1 cellular context compared by ENCODE assay signal in the genomic region with DNA sequence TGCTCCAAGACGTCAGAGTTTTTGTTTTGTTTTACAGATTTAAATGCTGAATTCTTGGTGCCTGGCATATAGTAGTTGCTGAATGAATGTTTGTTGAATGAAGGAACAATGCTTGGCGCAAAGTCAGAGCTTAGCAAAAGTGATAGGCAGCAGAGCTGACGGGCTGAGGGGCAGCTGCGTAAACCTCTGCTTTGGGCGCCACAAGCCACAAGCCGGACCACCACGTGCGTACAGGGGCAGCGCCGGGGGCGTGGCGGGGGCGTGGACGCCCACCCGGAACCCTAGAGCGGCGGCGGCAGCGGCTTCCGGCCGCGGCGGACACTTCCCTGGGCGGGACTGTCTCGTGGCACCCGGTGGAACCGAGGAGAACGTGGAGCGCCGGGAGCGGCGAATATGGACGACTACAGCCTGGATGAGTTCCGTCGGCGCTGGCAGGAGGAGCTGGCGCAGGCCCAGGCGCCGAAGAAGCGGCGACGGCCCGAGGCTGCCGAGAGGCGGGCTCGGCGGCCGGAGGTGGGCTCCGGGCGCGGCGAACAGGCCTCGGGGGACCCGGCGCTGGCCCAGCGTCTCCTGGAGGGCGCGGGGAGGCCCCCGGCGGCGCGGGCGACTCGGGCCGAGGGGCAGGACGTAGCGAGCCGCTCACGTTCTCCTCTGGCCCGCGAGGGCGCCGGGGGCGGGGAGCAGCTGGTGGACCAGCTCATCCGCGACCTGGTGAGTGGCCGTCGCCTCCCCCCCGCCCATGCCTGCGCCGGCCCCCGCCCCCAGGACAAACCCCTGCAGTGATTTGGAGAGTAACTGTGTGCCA.
TF ChIP-seq lines count a peak whose summit lies in the region.

A gene with protein sequence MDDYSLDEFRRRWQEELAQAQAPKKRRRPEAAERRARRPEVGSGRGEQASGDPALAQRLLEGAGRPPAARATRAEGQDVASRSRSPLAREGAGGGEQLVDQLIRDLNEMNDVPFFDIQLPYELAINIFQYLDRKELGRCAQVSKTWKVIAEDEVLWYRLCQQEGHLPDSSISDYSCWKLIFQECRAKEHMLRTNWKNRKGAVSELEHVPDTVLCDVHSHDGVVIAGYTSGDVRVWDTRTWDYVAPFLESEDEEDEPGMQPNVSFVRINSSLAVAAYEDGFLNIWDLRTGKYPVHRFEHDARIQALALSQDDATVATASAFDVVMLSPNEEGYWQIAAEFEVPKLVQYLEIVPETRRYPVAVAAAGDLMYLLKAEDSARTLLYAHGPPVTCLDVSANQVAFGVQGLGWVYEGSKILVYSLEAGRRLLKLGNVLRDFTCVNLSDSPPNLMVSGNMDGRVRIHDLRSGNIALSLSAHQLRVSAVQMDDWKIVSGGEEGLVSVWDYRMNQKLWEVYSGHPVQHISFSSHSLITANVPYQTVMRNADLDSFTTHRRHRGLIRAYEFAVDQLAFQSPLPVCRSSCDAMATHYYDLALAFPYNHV (plus strand): TSS at position 306 of the 805 bp plus-strand sequence. CDS start 88 bp downstream, at position 394.

TF ChIP-seq in HepG2, 621 proteins besides CTCF, POLR2A, EP300 and RAD21 (continued from another document and continues in another):
- TF ChIP-seq, protein P1, sequence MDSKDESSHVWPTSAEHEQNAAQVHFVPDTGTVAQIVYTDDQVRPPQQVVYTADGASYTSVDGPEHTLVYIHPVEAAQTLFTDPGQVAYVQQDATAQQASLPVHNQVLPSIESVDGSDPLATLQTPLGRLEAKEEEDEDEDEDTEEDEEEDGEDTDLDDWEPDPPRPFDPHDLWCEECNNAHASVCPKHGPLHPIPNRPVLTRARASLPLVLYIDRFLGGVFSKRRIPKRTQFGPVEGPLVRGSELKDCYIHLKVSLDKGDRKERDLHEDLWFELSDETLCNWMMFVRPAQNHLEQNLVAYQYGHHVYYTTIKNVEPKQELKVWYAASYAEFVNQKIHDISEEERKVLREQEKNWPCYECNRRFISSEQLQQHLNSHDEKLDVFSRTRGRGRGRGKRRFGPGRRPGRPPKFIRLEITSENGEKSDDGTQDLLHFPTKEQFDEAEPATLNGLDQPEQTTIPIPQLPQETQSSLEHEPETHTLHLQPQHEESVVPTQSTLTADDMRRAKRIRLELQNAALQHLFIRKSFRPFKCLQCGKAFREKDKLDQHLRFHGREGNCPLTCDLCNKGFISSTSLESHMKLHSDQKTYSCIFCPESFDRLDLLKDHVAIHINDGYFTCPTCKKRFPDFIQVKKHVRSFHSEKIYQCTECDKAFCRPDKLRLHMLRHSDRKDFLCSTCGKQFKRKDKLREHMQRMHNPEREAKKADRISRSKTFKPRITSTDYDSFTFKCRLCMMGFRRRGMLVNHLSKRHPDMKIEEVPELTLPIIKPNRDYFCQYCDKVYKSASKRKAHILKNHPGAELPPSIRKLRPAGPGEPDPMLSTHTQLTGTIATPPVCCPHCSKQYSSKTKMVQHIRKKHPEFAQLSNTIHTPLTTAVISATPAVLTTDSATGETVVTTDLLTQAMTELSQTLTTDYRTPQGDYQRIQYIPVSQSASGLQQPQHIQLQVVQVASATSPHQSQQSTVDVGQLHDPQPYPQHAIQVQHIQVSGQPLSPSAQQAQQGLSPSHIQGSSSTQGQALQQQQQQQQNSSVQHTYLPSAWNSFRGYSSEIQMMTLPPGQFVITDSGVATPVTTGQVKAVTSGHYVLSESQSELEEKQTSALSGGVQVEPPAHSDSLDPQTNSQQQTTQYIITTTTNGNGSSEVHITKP (CRISPR knock-in tag; IDR thresholded peaks at IDR 0.05; ENCODE audit: low read depth): no peak
- TF ChIP-seq, protein P2, sequence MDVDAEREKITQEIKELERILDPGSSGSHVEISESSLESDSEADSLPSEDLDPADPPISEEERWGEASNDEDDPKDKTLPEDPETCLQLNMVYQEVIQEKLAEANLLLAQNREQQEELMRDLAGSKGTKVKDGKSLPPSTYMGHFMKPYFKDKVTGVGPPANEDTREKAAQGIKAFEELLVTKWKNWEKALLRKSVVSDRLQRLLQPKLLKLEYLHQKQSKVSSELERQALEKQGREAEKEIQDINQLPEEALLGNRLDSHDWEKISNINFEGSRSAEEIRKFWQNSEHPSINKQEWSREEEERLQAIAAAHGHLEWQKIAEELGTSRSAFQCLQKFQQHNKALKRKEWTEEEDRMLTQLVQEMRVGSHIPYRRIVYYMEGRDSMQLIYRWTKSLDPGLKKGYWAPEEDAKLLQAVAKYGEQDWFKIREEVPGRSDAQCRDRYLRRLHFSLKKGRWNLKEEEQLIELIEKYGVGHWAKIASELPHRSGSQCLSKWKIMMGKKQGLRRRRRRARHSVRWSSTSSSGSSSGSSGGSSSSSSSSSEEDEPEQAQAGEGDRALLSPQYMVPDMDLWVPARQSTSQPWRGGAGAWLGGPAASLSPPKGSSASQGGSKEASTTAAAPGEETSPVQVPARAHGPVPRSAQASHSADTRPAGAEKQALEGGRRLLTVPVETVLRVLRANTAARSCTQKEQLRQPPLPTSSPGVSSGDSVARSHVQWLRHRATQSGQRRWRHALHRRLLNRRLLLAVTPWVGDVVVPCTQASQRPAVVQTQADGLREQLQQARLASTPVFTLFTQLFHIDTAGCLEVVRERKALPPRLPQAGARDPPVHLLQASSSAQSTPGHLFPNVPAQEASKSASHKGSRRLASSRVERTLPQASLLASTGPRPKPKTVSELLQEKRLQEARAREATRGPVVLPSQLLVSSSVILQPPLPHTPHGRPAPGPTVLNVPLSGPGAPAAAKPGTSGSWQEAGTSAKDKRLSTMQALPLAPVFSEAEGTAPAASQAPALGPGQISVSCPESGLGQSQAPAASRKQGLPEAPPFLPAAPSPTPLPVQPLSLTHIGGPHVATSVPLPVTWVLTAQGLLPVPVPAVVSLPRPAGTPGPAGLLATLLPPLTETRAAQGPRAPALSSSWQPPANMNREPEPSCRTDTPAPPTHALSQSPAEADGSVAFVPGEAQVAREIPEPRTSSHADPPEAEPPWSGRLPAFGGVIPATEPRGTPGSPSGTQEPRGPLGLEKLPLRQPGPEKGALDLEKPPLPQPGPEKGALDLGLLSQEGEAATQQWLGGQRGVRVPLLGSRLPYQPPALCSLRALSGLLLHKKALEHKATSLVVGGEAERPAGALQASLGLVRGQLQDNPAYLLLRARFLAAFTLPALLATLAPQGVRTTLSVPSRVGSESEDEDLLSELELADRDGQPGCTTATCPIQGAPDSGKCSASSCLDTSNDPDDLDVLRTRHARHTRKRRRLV (CRISPR knock-in tag; IDR thresholded peaks at IDR 0.05): no peak
- TF ChIP-seq SAP130 (CRISPR knock-in tag; IDR thresholded peaks at IDR 0.05; ENCODE audit: low read depth) (peak; percentile 98), ARNT2 (CRISPR knock-in tag; IDR thresholded peaks at IDR 0.05; ENCODE audit: low read depth) (peak; percentile 78), ZNF724P (CRISPR knock-in tag; IDR thresholded peaks at IDR 0.05; ENCODE audit: borderline replicate concordance) (peak; percentile 83; the same call in 1 of the 2 replicates), RBM22 (optimal IDR thresholded peaks at IDR 0.05; ENCODE audit: low read length) (no peak), ZKSCAN5 (CRISPR knock-in tag; IDR thresholded peaks at IDR 0.05) (no peak), CBX1 (IDR thresholded peaks at IDR 0.05; ENCODE audit: low read depth) (no peak), NAIF1 (CRISPR knock-in tag; IDR thresholded peaks at IDR 0.05; ENCODE audit: borderline replicate concordance) (no peak), U2AF2 (IDR thresholded peaks at IDR 0.05; ENCODE audit: low read depth, low read length) (no peak), CENPX (CRISPR knock-in tag; IDR thresholded peaks at IDR 0.05) (no peak), ZNF839 (CRISPR knock-in tag; IDR thresholded peaks at IDR 0.05; ENCODE audit: borderline replicate concordance) (0 out of 2 replicates have a peak, but pooled peaks have one; percentile 44), POLR2AphosphoS5 (IDR thresholded peaks at IDR 0.05; ENCODE audit: low read depth, low read length) (peak; percentile 67), HNRNPUL1 (IDR thresholded peaks at IDR 0.05; ENCODE audit: low read depth, low read length) (no peak), ZNF326 (CRISPR knock-in tag; IDR thresholded peaks at IDR 0.05; ENCODE audit: borderline replicate concordance) (no peak), ZKSCAN8 (CRISPR knock-in tag; IDR thresholded peaks at IDR 0.05; ENCODE audit: borderline replicate concordance) (0 out of 2 replicates have a peak, but pooled peaks have one; percentile 14), NFE2 (CRISPR knock-in tag; IDR thresholded peaks at IDR 0.05) (no peak)
- TF ChIP-seq, protein P3, sequence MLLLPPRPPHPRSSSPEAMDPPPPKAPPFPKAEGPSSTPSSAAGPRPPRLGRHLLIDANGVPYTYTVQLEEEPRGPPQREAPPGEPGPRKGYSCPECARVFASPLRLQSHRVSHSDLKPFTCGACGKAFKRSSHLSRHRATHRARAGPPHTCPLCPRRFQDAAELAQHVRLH (CRISPR knock-in tag; IDR thresholded peaks at IDR 0.05; ENCODE audit: borderline replicate concordance, low read depth): peak; percentile 43; the same call in 1 of the 2 replicates
- TF ChIP-seq, protein P4, sequence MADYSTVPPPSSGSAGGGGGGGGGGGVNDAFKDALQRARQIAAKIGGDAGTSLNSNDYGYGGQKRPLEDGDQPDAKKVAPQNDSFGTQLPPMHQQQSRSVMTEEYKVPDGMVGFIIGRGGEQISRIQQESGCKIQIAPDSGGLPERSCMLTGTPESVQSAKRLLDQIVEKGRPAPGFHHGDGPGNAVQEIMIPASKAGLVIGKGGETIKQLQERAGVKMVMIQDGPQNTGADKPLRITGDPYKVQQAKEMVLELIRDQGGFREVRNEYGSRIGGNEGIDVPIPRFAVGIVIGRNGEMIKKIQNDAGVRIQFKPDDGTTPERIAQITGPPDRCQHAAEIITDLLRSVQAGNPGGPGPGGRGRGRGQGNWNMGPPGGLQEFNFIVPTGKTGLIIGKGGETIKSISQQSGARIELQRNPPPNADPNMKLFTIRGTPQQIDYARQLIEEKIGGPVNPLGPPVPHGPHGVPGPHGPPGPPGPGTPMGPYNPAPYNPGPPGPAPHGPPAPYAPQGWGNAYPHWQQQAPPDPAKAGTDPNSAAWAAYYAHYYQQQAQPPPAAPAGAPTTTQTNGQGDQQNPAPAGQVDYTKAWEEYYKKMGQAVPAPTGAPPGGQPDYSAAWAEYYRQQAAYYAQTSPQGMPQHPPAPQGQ (CRISPR knock-in tag; IDR thresholded peaks at IDR 0.05; ENCODE audit: borderline replicate concordance): no peak
- TF ChIP-seq, protein P5, sequence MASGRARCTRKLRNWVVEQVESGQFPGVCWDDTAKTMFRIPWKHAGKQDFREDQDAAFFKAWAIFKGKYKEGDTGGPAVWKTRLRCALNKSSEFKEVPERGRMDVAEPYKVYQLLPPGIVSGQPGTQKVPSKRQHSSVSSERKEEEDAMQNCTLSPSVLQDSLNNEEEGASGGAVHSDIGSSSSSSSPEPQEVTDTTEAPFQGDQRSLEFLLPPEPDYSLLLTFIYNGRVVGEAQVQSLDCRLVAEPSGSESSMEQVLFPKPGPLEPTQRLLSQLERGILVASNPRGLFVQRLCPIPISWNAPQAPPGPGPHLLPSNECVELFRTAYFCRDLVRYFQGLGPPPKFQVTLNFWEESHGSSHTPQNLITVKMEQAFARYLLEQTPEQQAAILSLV (CRISPR knock-in tag; IDR thresholded peaks at IDR 0.05; ENCODE audit: borderline replicate concordance): peak; percentile 76
- TF ChIP-seq, protein P6, sequence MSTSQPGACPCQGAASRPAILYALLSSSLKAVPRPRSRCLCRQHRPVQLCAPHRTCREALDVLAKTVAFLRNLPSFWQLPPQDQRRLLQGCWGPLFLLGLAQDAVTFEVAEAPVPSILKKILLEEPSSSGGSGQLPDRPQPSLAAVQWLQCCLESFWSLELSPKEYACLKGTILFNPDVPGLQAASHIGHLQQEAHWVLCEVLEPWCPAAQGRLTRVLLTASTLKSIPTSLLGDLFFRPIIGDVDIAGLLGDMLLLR (CRISPR knock-in tag; IDR thresholded peaks at IDR 0.05): peak; percentile 95; the same call in 1 of the 2 replicates
- TF ChIP-seq, protein P7, sequence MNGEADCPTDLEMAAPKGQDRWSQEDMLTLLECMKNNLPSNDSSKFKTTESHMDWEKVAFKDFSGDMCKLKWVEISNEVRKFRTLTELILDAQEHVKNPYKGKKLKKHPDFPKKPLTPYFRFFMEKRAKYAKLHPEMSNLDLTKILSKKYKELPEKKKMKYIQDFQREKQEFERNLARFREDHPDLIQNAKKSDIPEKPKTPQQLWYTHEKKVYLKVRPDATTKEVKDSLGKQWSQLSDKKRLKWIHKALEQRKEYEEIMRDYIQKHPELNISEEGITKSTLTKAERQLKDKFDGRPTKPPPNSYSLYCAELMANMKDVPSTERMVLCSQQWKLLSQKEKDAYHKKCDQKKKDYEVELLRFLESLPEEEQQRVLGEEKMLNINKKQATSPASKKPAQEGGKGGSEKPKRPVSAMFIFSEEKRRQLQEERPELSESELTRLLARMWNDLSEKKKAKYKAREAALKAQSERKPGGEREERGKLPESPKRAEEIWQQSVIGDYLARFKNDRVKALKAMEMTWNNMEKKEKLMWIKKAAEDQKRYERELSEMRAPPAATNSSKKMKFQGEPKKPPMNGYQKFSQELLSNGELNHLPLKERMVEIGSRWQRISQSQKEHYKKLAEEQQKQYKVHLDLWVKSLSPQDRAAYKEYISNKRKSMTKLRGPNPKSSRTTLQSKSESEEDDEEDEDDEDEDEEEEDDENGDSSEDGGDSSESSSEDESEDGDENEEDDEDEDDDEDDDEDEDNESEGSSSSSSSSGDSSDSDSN (CRISPR knock-in tag; IDR thresholded peaks at IDR 0.05): peak; percentile 84
- TF ChIP-seq, protein P8, sequence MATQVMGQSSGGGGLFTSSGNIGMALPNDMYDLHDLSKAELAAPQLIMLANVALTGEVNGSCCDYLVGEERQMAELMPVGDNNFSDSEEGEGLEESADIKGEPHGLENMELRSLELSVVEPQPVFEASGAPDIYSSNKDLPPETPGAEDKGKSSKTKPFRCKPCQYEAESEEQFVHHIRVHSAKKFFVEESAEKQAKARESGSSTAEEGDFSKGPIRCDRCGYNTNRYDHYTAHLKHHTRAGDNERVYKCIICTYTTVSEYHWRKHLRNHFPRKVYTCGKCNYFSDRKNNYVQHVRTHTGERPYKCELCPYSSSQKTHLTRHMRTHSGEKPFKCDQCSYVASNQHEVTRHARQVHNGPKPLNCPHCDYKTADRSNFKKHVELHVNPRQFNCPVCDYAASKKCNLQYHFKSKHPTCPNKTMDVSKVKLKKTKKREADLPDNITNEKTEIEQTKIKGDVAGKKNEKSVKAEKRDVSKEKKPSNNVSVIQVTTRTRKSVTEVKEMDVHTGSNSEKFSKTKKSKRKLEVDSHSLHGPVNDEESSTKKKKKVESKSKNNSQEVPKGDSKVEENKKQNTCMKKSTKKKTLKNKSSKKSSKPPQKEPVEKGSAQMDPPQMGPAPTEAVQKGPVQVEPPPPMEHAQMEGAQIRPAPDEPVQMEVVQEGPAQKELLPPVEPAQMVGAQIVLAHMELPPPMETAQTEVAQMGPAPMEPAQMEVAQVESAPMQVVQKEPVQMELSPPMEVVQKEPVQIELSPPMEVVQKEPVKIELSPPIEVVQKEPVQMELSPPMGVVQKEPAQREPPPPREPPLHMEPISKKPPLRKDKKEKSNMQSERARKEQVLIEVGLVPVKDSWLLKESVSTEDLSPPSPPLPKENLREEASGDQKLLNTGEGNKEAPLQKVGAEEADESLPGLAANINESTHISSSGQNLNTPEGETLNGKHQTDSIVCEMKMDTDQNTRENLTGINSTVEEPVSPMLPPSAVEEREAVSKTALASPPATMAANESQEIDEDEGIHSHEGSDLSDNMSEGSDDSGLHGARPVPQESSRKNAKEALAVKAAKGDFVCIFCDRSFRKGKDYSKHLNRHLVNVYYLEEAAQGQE (IDR thresholded peaks at IDR 0.05; ENCODE audit: borderline replicate concordance in 1 of 2, low read depth in 1 of 2, low read length in 2 of 2): peak in 1 of 2 experiments; percentile 48; a peak in 1 of 4 replicates
- TF ChIP-seq, protein P9, sequence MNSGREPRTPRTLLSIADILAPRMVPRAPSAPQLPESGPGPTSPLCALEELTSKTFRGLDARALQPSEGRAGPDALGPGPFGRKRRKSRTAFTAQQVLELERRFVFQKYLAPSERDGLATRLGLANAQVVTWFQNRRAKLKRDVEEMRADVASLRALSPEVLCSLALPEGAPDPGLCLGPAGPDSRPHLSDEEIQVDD (CRISPR knock-in tag; IDR thresholded peaks at IDR 0.05; ENCODE audit: borderline replicate concordance): no peak
